9 cellular contexts compared by ENCODE assay signal in the genomic region with DNA sequence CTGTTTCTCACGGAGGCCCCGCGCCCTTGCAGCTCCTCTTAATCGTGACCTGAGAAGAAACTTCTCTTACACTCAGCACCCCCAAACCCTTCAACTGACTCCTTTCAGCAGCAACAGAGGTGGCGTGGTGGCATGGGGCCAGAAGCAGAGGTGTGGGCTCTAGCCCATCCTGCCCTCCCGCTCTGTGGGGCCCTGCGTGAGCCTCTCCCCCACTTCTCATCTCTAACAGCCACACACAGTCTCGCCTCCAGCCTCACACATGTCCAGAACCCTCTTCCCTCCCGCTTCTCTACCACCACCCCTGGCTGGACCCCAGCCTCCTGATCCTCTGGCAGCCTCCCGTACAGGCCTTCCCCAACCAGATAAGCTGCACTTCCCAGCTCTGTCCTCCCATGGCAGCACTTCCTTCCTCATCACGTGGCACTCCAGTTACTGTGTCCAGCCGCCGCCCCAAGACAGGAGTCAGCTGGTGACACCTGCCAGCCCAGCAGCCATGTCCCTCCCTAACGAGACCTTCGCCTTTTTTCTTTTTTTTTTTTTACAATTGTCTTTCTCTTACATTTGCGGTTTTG. TPM values are rescaled to one million over a fixed set of nuclear protein-coding genes. Genes with fewer than 3 reads are reported as not detected.
A peak's percentile ranks its signal among the peaks of the same experiment; 100 is the strongest.
DNase-seq lines count a peak whose midpoint lies in the region; ATAC-seq and TF ChIP-seq lines count a peak whose summit lies in the region.
"Had no signal": no experiment of that assay in that cellular context is flagged by ENCODE, and none has a peak within 500 bp of the region (broad histone marks: within the 10 kb centered on the region; RNA-seq: fewer than 3 reads in every experiment).

No MANE protein-coding gene starts in this region.

- H3K9ac ChIP-seq in neural progenitor cell = no peak overlapping the region

- H3K79me2 ChIP-seq in neural progenitor cell (ENCODE audit: low read depth) = no peaks in the 10 kb centered on the region

- peak; percentile 11 for ATAC-seq in GM21390 (IDR thresholded peaks at IDR 0.05; ENCODE audit: unreplicated experiment)

- peaks cover 15% of the 10 kb centered on the region for H3K27me3 Mint-ChIP-seq in neural progenitor cell (ENCODE audit: insufficient read depth, low read depth)

- H3K36me3 ChIP-seq in breast epithelium (no peaks in the 10 kb centered on the region), neural progenitor cell (no peaks in the 10 kb centered on the region)

- H3K4me1 ChIP-seq in breast epithelium = peaks cover 7% of the 10 kb centered on the region in 2 donors
- peaks cover 22% of the 10 kb centered on the region for H3K4me1 ChIP-seq in neural progenitor cell

- intact Hi-C loops in breast epithelium (cut with DNase I; ENCODE audit: low total_unique reads) = loop anchor here (10.0 kb wide), 1 partner anchor 77 kb away; a partner anchor contains a TSS

- no peak overlapping the region for H3K4me3 ChIP-seq in breast epithelium
- no peak overlapping the region for H3K4me3 ChIP-seq in neural progenitor cell
- H3K4me3 ChIP-seq: lung had no signal

- H3K4me2 ChIP-seq in neural progenitor cell = no peak overlapping the region

- no peaks in the 10 kb centered on the region for H3K9me3 Mint-ChIP-seq in neural progenitor cell

- no peak overlapping the region for H2AFZ ChIP-seq in neural progenitor cell (replicated peaks)

- DNase-seq in A172 (ENCODE audit: low spot score) = peak; percentile 27
- DNase-seq in NCI-H510A (lab: John Stamatoyannopoulos, UW) = peak; percentile 31
- DNase-seq in breast epithelium (ENCODE audit: low spot score in 2 of 2) = peak in 1 of 2 donors; percentile 47
- DNase-seq in neural progenitor cell (ENCODE audit: low spot score) = no peak
- no peak for DNase-seq in HPDE6-E6E7 (ENCODE audit: extremely low spot score)
- DNase-seq in RKO (ENCODE audit: low spot score) = no peak
- DNase-seq in NCI-H187 (lab: John Stamatoyannopoulos, UW) = no peak

- H3K27ac ChIP-seq in breast epithelium (peak overlapping the region; percentile 78 to 91), neural progenitor cell (no peak overlapping the region)

- TF ChIP-seq CTCF in breast epithelium (IDR thresholded peaks at IDR 0.05) (no peak), neural progenitor cell (IDR thresholded peaks at IDR 0.05) (no peak)

- H3K4me3 Mint-ChIP-seq in neural progenitor cell = no peak overlapping the region

- peaks cover 12% of the 10 kb centered on the region for H4K20me1 ChIP-seq in neural progenitor cell (ENCODE audit: low read depth)

- H3K27me3 ChIP-seq in breast epithelium (no peaks in the 10 kb centered on the region), neural progenitor cell (no peaks in the 10 kb centered on the region)

- H3F3A ChIP-seq in neural progenitor cell (ENCODE audit: low read depth) = peaks cover 7% of the 10 kb centered on the region

- H3K36me3 Mint-ChIP-seq in neural progenitor cell = no peaks in the 10 kb centered on the region

- peaks cover 53% of the 10 kb centered on the region for H3K4me1 Mint-ChIP-seq in neural progenitor cell

- H3K27ac Mint-ChIP-seq in neural progenitor cell = peak overlapping the region; percentile 89

- TF ChIP-seq POLR2A in breast epithelium (IDR thresholded peaks at IDR 0.05) = no peak

- H3K9me3 ChIP-seq in breast epithelium = no peaks in the 10 kb centered on the region
- H3K9me3 ChIP-seq in neural progenitor cell (ENCODE audit: low read depth) = no peaks in the 10 kb centered on the region

RNA-seq across cellular contexts. Expression of a gene that starts 30.5 kb away (rescaled TPM):
- 96.6 and 104 TPM in 2 replicates for total RNA-seq in A172 (2014; rRNA removed; shearing (Covaris generic))
- total RNA-seq in breast epithelium (10 to 100 TPM; 32.4 to 54.6 (median 51.8) TPM), neural progenitor cell (ENCODE audit: low replicate concordance) (44.6 and 83.4 TPM in 2 replicates)

RNA-seq across cellular contexts. Expression of a gene that starts 34.8 kb away (rescaled TPM):
- 2.7 and 6.0 TPM in 2 replicates for total RNA-seq in A172 (2014; rRNA removed; shearing (Covaris generic))
- total RNA-seq in breast epithelium (1 to 10 TPM; 1.9 to 4.5 (median 4.3) TPM), neural progenitor cell (ENCODE audit: low replicate concordance) (6.5 and 11.9 TPM in 2 replicates)

Comparison
In these comparisons a context has a peak if more than half of its experiments do, and no peak if none do; other contexts are left out.
1. DNase-seq: peak in A172 (single experiment) and NCI-H510A (single experiment); none in neural progenitor cell (single experiment), HPDE6-E6E7 (single experiment), RKO (single experiment) and NCI-H187 (0 of 2).